26 cellular contexts compared by ENCODE assay signal in the genomic region with DNA sequence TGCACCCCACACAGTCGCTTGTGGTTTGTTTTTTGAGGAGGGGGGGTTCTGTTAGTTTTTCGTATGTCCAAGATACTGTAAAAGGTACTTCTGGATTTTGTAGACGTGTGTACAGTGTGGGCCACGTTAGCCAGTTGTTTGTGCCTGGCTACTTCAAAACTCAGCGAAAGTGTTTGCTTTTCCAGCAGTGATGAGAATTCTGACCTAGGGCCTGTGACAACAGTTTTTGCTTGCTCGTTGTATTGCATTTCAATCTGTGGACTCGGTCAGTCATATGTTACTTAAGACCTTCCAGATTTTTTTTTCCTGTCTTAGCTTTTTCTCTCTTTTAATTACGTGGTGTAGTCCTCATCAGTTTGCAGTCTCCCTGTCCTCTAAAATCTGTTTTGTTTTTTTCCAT.
"Had no signal": no experiment of that assay in that cellular context is flagged by ENCODE, and none has a peak within 500 bp of the region (broad histone marks: within the 10 kb centered on the region; RNA-seq: fewer than 3 reads in every experiment).

No MANE protein-coding gene starts in this region.

- H3K9ac ChIP-seq: parathyroid adenoma had no signal

- H3K4me3 Mint-ChIP-seq: memory B cell; naive thymus-derived CD4-positive, alpha-beta T cell; natural killer cell treated with Interleukin-12 subunit alpha and Interleukin-12 subunit beta and Interleukin-15 and Interleukin-18, amount 100 ng/mL, for 72 hours; neural crest cell; stimulated activated naive B cell treated with anti-CD40 and anti-IgM and Interleukin-4, amounts not matched to agents 10 μg/mL and 1 μg/mL and 100 μg/mL, for 72 hours had no signal

- H3K36me3 ChIP-seq: neutrophil had no signal

- ATAC-seq: heart left ventricle; mucosa of descending colon; naive thymus-derived CD4-positive, alpha-beta T cell; natural killer cell treated with Interleukin-12 subunit alpha and Interleukin-12 subunit beta and Interleukin-15 and Interleukin-18, amount 100 ng/mL, for 72 hours; stimulated activated naive B cell treated with anti-CD40 and anti-IgM and Interleukin-4, amounts not matched to agents 10 μg/mL and 1 μg/mL and 100 μg/mL, for 72 hours; stimulated activated naive CD8-positive, alpha-beta T cell treated with anti-CD3 and anti-CD28 coated beads, Interleukin-15, Interleukin-2, amounts not matched to agents 100 U/mL and 50 U/mL, for 24 hours had no signal

- H3K27me3 ChIP-seq: heart left ventricle, neutrophil, right atrium auricular region, right lobe of liver, stomach, testis, thyroid gland, transverse colon, upper lobe of left lung had no signal

- H3K4me3 ChIP-seq: heart left ventricle, lung, mucosa of descending colon, right atrium auricular region, right lobe of liver, stomach, testis, thyroid gland, transverse colon, upper lobe of left lung had no signal

- H3K4me1 ChIP-seq: heart left ventricle, parathyroid adenoma, right atrium auricular region, right lobe of liver, stomach, testis, thyroid gland, transverse colon, upper lobe of left lung had no signal

- H3K27me3 Mint-ChIP-seq: memory B cell; naive thymus-derived CD4-positive, alpha-beta T cell; natural killer cell treated with Interleukin-12 subunit alpha and Interleukin-12 subunit beta and Interleukin-15 and Interleukin-18, amount 100 ng/mL, for 72 hours; stimulated activated naive B cell treated with anti-CD40 and anti-IgM and Interleukin-4, amounts not matched to agents 10 μg/mL and 1 μg/mL and 100 μg/mL, for 72 hours had no signal

- H3K9me3 ChIP-seq: heart left ventricle, mucosa of descending colon, neutrophil, right atrium auricular region, right lobe of liver, stomach, testis, thyroid gland, transverse colon, upper lobe of left lung had no signal

- H3K27ac ChIP-seq: heart left ventricle, neutrophil, parathyroid adenoma, right atrium auricular region, right lobe of liver, stomach, testis, thyroid gland, transverse colon, upper lobe of left lung had no signal

- H3K4me1 Mint-ChIP-seq: memory B cell, neural crest cell had no signal

- H3K27ac Mint-ChIP-seq: memory B cell; naive thymus-derived CD4-positive, alpha-beta T cell; natural killer cell treated with Interleukin-12 subunit alpha and Interleukin-12 subunit beta and Interleukin-15 and Interleukin-18, amount 100 ng/mL, for 72 hours; stimulated activated naive B cell treated with anti-CD40 and anti-IgM and Interleukin-4, amounts not matched to agents 10 μg/mL and 1 μg/mL and 100 μg/mL, for 72 hours had no signal

- DNase-seq: heart left ventricle; hypothalamus; islet precursor cell; midbrain; mucosa of descending colon; naive thymus-derived CD4-positive, alpha-beta T cell; occipital lobe; right lobe of liver; stimulated activated CD4-positive, alpha-beta T cell treated with anti-CD3 and anti-CD28 coated beads, Interleukin-12 subunit alpha, Interleukin-12 subunit beta, amount 100 ng/mL, for 4 hours; stimulated activated CD4-positive, alpha-beta T cell treated with anti-CD3 and anti-CD28 coated beads, Interleukin-15, amount 100 ng/mL, for 24 hours; stimulated activated CD4-positive, alpha-beta T cell treated with anti-CD3 and anti-CD28 coated beads, Interleukin-2, amount 100 ng/mL, for 24 hours; stimulated activated CD4-positive, alpha-beta T cell treated with anti-CD3 and anti-CD28 coated beads, Interleukin-4, amount 100 ng/mL, for 1 hour; stimulated activated naive B cell treated with anti-CD40 and anti-IgM and Interleukin-4, amounts not matched to agents 10 μg/mL and 1 μg/mL and 100 μg/mL, for 72 hours; stimulated activated naive CD8-positive, alpha-beta T cell treated with anti-CD3 and anti-CD28 coated beads, Interleukin-15, Interleukin-2, amounts not matched to agents 100 U/mL and 50 U/mL, for 24 hours; stomach; testis; thyroid gland; transverse colon; upper lobe of left lung had no signal

- H3K9me3 Mint-ChIP-seq: memory B cell; natural killer cell treated with Interleukin-12 subunit alpha and Interleukin-12 subunit beta and Interleukin-15 and Interleukin-18, amount 100 ng/mL, for 72 hours; neural crest cell; stimulated activated naive B cell treated with anti-CD40 and anti-IgM and Interleukin-4, amounts not matched to agents 10 μg/mL and 1 μg/mL and 100 μg/mL, for 72 hours had no signal
